20 cellular contexts compared by ENCODE assay signal in genomic region chr19:49091391-49092038, GRCh38. TPM values are rescaled to one million over a fixed set of nuclear protein-coding genes. Genes with fewer than 3 reads are reported as not detected.
A peak's percentile ranks its signal among the peaks of the same experiment; 100 is the strongest.
DNase-seq lines count a peak whose midpoint lies in the region; ATAC-seq, FAIRE-seq and TF ChIP-seq lines count a peak whose summit lies in the region.
"Had no signal": no experiment of that assay in that cellular context is flagged by ENCODE, and none has a peak within 500 bp of the region (broad histone marks: within the 10 kb centered on the region; RNA-seq: fewer than 3 reads in every experiment).

No MANE protein-coding gene starts in this region.

- peak; percentile 9 for FAIRE-seq in GM12891 (lab: Jason Lieb, UNC)
- FAIRE-seq: H1 had no signal

- H3K4me3 Mint-ChIP-seq in activated naive CD8-positive, alpha-beta T cell treated with anti-CD3 and anti-CD28 coated beads, Interleukin-2, amount 50 U/mL, for 24 hours: no peak overlapping the region
- H3K4me3 Mint-ChIP-seq in natural killer cell treated with Interleukin-12 subunit alpha and Interleukin-12 subunit beta and Interleukin-15 and Interleukin-18, amount 100 ng/mL, for 72 hours: peak overlapping the region; percentile 1
- H3K4me3 Mint-ChIP-seq: CD14-positive monocyte, HFFc6 had no signal

- DNase-seq in activated CD8-positive, alpha-beta memory T cell treated with anti-CD3 and anti-CD28 coated beads, Interleukin-2, amount 50 U/mL, for 48 hours: peak; percentile 51
- no peak for DNase-seq in activated CD8-positive, alpha-beta memory T cell treated with anti-CD3 and anti-CD28 coated beads, Interleukin-2, amount 50 U/mL, for 4 hours
- DNase-seq in GM12891 (ENCODE audit: insufficient read length, low spot score): no peak
- no peak for DNase-seq in activated naive CD8-positive, alpha-beta T cell treated with anti-CD3 and anti-CD28 coated beads, Interleukin-2, amount 50 U/mL, for 24 hours
- no peak for DNase-seq in natural killer cell treated with Interleukin-12 subunit alpha and Interleukin-12 subunit beta and Interleukin-15 and Interleukin-18, amount 100 ng/mL, for 72 hours (ENCODE audit: low spot score)
- DNase-seq in HuH-7.5 (ENCODE audit: low spot score): no peak
- no peak for DNase-seq in effector CD4-positive, alpha-beta T cell
- DNase-seq in GM13976 (ENCODE audit: low spot score): no peak
- DNase-seq: DMS79 treated with DMSO at 0.1 percent for 48 hours; GDM1; HFFc6; MG63; NCI-H1092 treated with DMSO at 0.1 percent for 48 hours; NCI-H1694 treated with DMSO at 0.1 percent for 48 hours; NCI-H345; NCI-H526 treated with DMSO at 0.1 percent for 48 hours; NK-92 treated with Interleukin-12 subunit alpha and Interleukin-12 subunit beta, amount 100 ng/mL, for 24 hours had no signal

- H3K36me3 Mint-ChIP-seq in activated naive CD8-positive, alpha-beta T cell treated with anti-CD3 and anti-CD28 coated beads, Interleukin-2, amount 50 U/mL, for 24 hours (ENCODE audit: low read depth): peaks cover 56% of the 10 kb centered on the region
- H3K36me3 Mint-ChIP-seq in natural killer cell treated with Interleukin-12 subunit alpha and Interleukin-12 subunit beta and Interleukin-15 and Interleukin-18, amount 100 ng/mL, for 72 hours: peaks cover 21% of the 10 kb centered on the region

- TF ChIP-seq CTCF in GM13976 (IDR thresholded peaks at IDR 0.05; ENCODE audit: borderline replicate concordance, control extremely low read depth, extremely low read depth, insufficient read depth, missing control alignments): no peak

- ATAC-seq in activated naive CD8-positive, alpha-beta T cell treated with anti-CD3 and anti-CD28 coated beads, Interleukin-2, amount 50 U/mL, for 24 hours: no peak
- peak in 1 of 2 donors; percentile 56 for ATAC-seq in natural killer cell treated with Interleukin-12 subunit alpha and Interleukin-12 subunit beta and Interleukin-15 and Interleukin-18, amount 100 ng/mL, for 72 hours

- peaks cover 42% of the 10 kb centered on the region for H3K4me1 Mint-ChIP-seq in activated naive CD8-positive, alpha-beta T cell treated with anti-CD3 and anti-CD28 coated beads, Interleukin-2, amount 50 U/mL, for 24 hours
- peaks cover 28 to 30% of the 10 kb centered on the region in 2 donors for H3K4me1 Mint-ChIP-seq in natural killer cell treated with Interleukin-12 subunit alpha and Interleukin-12 subunit beta and Interleukin-15 and Interleukin-18, amount 100 ng/mL, for 72 hours (ENCODE audit: low read depth in 2 of 2)

- no peaks in the 10 kb centered on the region for H3K9me3 Mint-ChIP-seq in activated naive CD8-positive, alpha-beta T cell treated with anti-CD3 and anti-CD28 coated beads, Interleukin-2, amount 50 U/mL, for 24 hours
- no peaks in the 10 kb centered on the region for H3K9me3 Mint-ChIP-seq in natural killer cell treated with Interleukin-12 subunit alpha and Interleukin-12 subunit beta and Interleukin-15 and Interleukin-18, amount 100 ng/mL, for 72 hours
- H3K9me3 Mint-ChIP-seq: CD14-positive monocyte, HFFc6 had no signal

- no peaks in the 10 kb centered on the region for H3K27me3 Mint-ChIP-seq in activated naive CD8-positive, alpha-beta T cell treated with anti-CD3 and anti-CD28 coated beads, Interleukin-2, amount 50 U/mL, for 24 hours
- H3K27me3 Mint-ChIP-seq in natural killer cell treated with Interleukin-12 subunit alpha and Interleukin-12 subunit beta and Interleukin-15 and Interleukin-18, amount 100 ng/mL, for 72 hours: no peaks in the 10 kb centered on the region

- H3K27ac Mint-ChIP-seq in activated naive CD8-positive, alpha-beta T cell treated with anti-CD3 and anti-CD28 coated beads, Interleukin-2, amount 50 U/mL, for 24 hours: peak overlapping the region; percentile 8
- no peak overlapping the region for H3K27ac Mint-ChIP-seq in natural killer cell treated with Interleukin-12 subunit alpha and Interleukin-12 subunit beta and Interleukin-15 and Interleukin-18, amount 100 ng/mL, for 72 hours
- H3K27ac Mint-ChIP-seq: CD14-positive monocyte, HFFc6 had no signal

- TF ChIP-seq POLR2A in GM12891 (IDR thresholded peaks at IDR 0.05; ENCODE audit: low read depth, low read length): no peak

- in situ Hi-C loops in GM13976 (cut with MboI; ENCODE audit: low sequenced_read_pairs, unreplicated experiment): no loop called here

TF ChIP-seq in GM12891, 5 proteins besides CTCF, POLR2A, EP300 and RAD21:
- TF ChIP-seq SPI1 (IDR thresholded peaks at IDR 0.05; ENCODE audit: low read depth, low read length): no peak
- TF ChIP-seq PAX5 (IDR thresholded peaks at IDR 0.05; ENCODE audit: insufficient read depth, low read length, severe bottlenecking): no peak
- no peak for TF ChIP-seq POLR2AphosphoS5 (IDR thresholded peaks at IDR 0.05; ENCODE audit: low read depth, low read length)
- no peak for TF ChIP-seq POU2F2 (IDR thresholded peaks at IDR 0.05; ENCODE audit: low read depth, low read length)

RNA-seq across cellular contexts. Expression of gene SNRNP70, which starts 6.3 kb away (rescaled TPM):
- 178 TPM for polyA plus RNA-seq in GM12891 (2012; ENCODE audit: low read depth, missing spikeins)
- total RNA-seq in natural killer cell treated with Interleukin-12 subunit alpha and Interleukin-12 subunit beta and Interleukin-15 and Interleukin-18, amount 100 ng/mL, for 72 hours: 100 to 1,000 TPM; 185 to 346 TPM

RNA-seq across cellular contexts. Expression of gene KCNA7, which starts 19.0 kb away (rescaled TPM):
- polyA plus RNA-seq in GM12891 (2012; ENCODE audit: low read depth, missing spikeins): not detected
- not detected for total RNA-seq in natural killer cell treated with Interleukin-12 subunit alpha and Interleukin-12 subunit beta and Interleukin-15 and Interleukin-18, amount 100 ng/mL, for 72 hours
- total RNA-seq: A673, HFFc6 had no signal
- polyA plus RNA-seq: CD14-positive monocyte had no signal

RNA-seq across cellular contexts. Expression of gene LIN7B, which starts 22.7 kb away (rescaled TPM):
- 0.73 TPM for polyA plus RNA-seq in GM12891 (2012; ENCODE audit: low read depth, missing spikeins)
- 1 to 10 TPM; 6.0 to 6.1 TPM for total RNA-seq in natural killer cell treated with Interleukin-12 subunit alpha and Interleukin-12 subunit beta and Interleukin-15 and Interleukin-18, amount 100 ng/mL, for 72 hours

RNA-seq across cellular contexts. Expression of gene NTF4, which starts 26.9 kb away (rescaled TPM):
- not detected for polyA plus RNA-seq in GM12891 (2012; ENCODE audit: low read depth, missing spikeins)
- total RNA-seq in natural killer cell treated with Interleukin-12 subunit alpha and Interleukin-12 subunit beta and Interleukin-15 and Interleukin-18, amount 100 ng/mL, for 72 hours: not detected
- total RNA-seq: A673 had no signal
- polyA plus RNA-seq: CD14-positive monocyte had no signal

RNA-seq across cellular contexts. Expression of gene C19orf73, which starts 27.4 kb away (rescaled TPM):
- 0.67 TPM for polyA plus RNA-seq in GM12891 (2012; ENCODE audit: low read depth, missing spikeins)
- total RNA-seq in natural killer cell treated with Interleukin-12 subunit alpha and Interleukin-12 subunit beta and Interleukin-15 and Interleukin-18, amount 100 ng/mL, for 72 hours: 1 to 10 TPM in 1 of 2 donors, under 1 TPM in 1; 0.95 to 2.9 TPM
